Comparison of ENCODE assay signal across 22 cellular contexts in genomic region chr12:126582231-126582630, GRCh38.
DNase-seq lines count a peak whose midpoint lies in the region; ATAC-seq, FAIRE-seq and TF ChIP-seq lines count a peak whose summit lies in the region.
"Had no signal": no experiment of that assay in that cellular context is flagged by ENCODE, and none has a peak within 500 bp of the region (broad histone marks: within the 10 kb centered on the region; RNA-seq: fewer than 3 reads in every experiment).

No MANE protein-coding gene starts in this region.

- no peaks in the 10 kb centered on the region for H3K9me2 ChIP-seq in MM.1S (replicated peaks; ENCODE audit: insufficient read depth, low read length)

- H3F3A ChIP-seq in MM.1S (ENCODE audit: insufficient read depth, low read length): no peaks in the 10 kb centered on the region

- H3K4me1 ChIP-seq in body of pancreas: peaks cover 12% of the 10 kb centered on the region
- no peaks in the 10 kb centered on the region for H3K4me1 ChIP-seq in MM.1S (ENCODE audit: low read length)
- H3K4me1 ChIP-seq in esophagus squamous epithelium: no peaks in the 10 kb centered on the region
- H3K4me1 ChIP-seq: Caco-2, heart right ventricle, suprapubic skin had no signal

- H2AFZ ChIP-seq in MM.1S (ENCODE audit: low read length): no peak overlapping the region

- H3K4me3 ChIP-seq in body of pancreas (no peak overlapping the region), MM.1S (ENCODE audit: low read length) (no peak overlapping the region), esophagus squamous epithelium (no peak overlapping the region)
- H3K4me3 ChIP-seq: heart right ventricle, skin epidermis, suprapubic skin had no signal

- no peaks in the 10 kb centered on the region for H4K20me1 ChIP-seq in MM.1S (ENCODE audit: insufficient read depth, low read length)

- H3K9ac ChIP-seq in MM.1S (ENCODE audit: low read length): no peak overlapping the region

- 12 to 19% methylated on average over 3 of the region's 3 CpGs for WGBS in body of pancreas, 2 donors
- 24 to 41% methylated on average over 3 of the region's 3 CpGs for WGBS in esophagus squamous epithelium, 2 donors

- TF ChIP-seq CTCF in body of pancreas (IDR thresholded peaks at IDR 0.05) (no peak), MM.1S (IDR thresholded peaks at IDR 0.05; ENCODE audit: low read length) (no peak), esophagus squamous epithelium (IDR thresholded peaks at IDR 0.05) (no peak)

- DNase-seq in H54 (ENCODE audit: insufficient read length, low spot score) (peak; percentile 19), NCI-H748 (lab: John Stamatoyannopoulos, UW; ENCODE audit: unreplicated experiment) (peak; percentile 59), body of pancreas (peak; percentile 41 to 65 (median 48)), mucosa of gallbladder (ENCODE audit: low spot score) (peak; percentile 38), MM.1S (no peak), esophagus squamous epithelium (lab: John Stamatoyannopoulos, UW) (no peak), HuH-7.5 (ENCODE audit: low spot score) (no peak)
- DNase-seq in stimulated activated CD8-positive, alpha-beta memory T cell treated with anti-CD3 and anti-CD28 coated beads, Interleukin-4, amount 100 ng/mL, for 48 hours: no peak
- DNase-seq: activated B cell treated with CpG ODN at 0.5 μM for 24 hours; activated CD8-positive, alpha-beta T cell treated with anti-CD3 and anti-CD28 coated beads, Interleukin-2, amount 10 ng/mL, durations not matched to agents 7 days and 5 days; activated naive CD8-positive, alpha-beta T cell treated with anti-CD3 and anti-CD28 coated beads for 36 hours; Caco-2; heart right ventricle; MV-4-11; NCI-H2081; nucleus accumbens; stimulated activated CD4-positive, alpha-beta T cell treated with anti-CD3 and anti-CD28 coated beads, Interleukin-4, amount 100 ng/mL, for 24 hours; T-helper 2 cell had no signal

- ATAC-seq in body of pancreas: peak; percentile 98
- ATAC-seq: activated CD8-positive, alpha-beta T cell treated with anti-CD3 and anti-CD28 coated beads, Interleukin-2, amount 10 ng/mL, durations not matched to agents 7 days and 5 days; Right ventricle myocardium inferior had no signal

- H3K27ac ChIP-seq in body of pancreas: peak overlapping the region; percentile 17 to 65 (median 52)
- no peak overlapping the region for H3K27ac ChIP-seq in MM.1S (ENCODE audit: low read length)
- H3K27ac ChIP-seq in esophagus squamous epithelium: no peak overlapping the region
- H3K27ac ChIP-seq: heart right ventricle, skin epidermis, suprapubic skin had no signal

- no peak for TF ChIP-seq POLR2A in H54 (IDR thresholded peaks at IDR 0.05; ENCODE audit: low read depth, low read length)
- TF ChIP-seq POLR2A in body of pancreas (IDR thresholded peaks at IDR 0.05): no peak
- TF ChIP-seq POLR2A in esophagus squamous epithelium (IDR thresholded peaks at IDR 0.05): no peak

- H3K9me3 ChIP-seq in body of pancreas (no peaks in the 10 kb centered on the region), MM.1S (replicated peaks; ENCODE audit: insufficient read depth, low read length) (no peaks in the 10 kb centered on the region), esophagus squamous epithelium (no peaks in the 10 kb centered on the region)
- H3K9me3 ChIP-seq: Caco-2, suprapubic skin had no signal

- FAIRE-seq in H54 (lab: Jason Lieb, UNC): no peak
- FAIRE-seq: G401.6 had no signal

- intact Hi-C loops in body of pancreas (cut with DNase I) (no loop called here), esophagus squamous epithelium (cut with DNase I) (no loop called here)

- H3K27me3 ChIP-seq in body of pancreas (no peaks in the 10 kb centered on the region), MM.1S (replicated peaks; ENCODE audit: insufficient read depth, low read length) (no peaks in the 10 kb centered on the region), esophagus squamous epithelium (no peaks in the 10 kb centered on the region)
- H3K27me3 ChIP-seq: heart right ventricle, suprapubic skin had no signal

- no peaks in the 10 kb centered on the region for H3K79me2 ChIP-seq in MM.1S (ENCODE audit: low read length)

- no peak overlapping the region for H3K4me2 ChIP-seq in MM.1S (ENCODE audit: low read depth, low read length)

- H3K36me3 ChIP-seq in body of pancreas (replicated peaks in 1 of 2; ENCODE audit: insufficient read depth in 1 of 2, low read depth in 2 of 2): no peaks in the 10 kb centered on the region
- H3K36me3 ChIP-seq in MM.1S (replicated peaks; ENCODE audit: insufficient read depth, low read length): no peaks in the 10 kb centered on the region
- no peaks in the 10 kb centered on the region for H3K36me3 ChIP-seq in esophagus squamous epithelium
- H3K36me3 ChIP-seq: heart right ventricle, suprapubic skin had no signal

Comparison
In these comparisons a context has a peak if more than half of its experiments do, and no peak if none do; other contexts are left out.
1. DNase-seq: peak in H54 (single experiment), NCI-H748 (single experiment), body of pancreas (4 of 4) and mucosa of gallbladder (single experiment); none in stimulated activated CD8-positive, alpha-beta memory T cell treated with anti-CD3 and anti-CD28 coated beads, Interleukin-4, amount 100 ng/mL, for 48 hours (single experiment), MM.1S (single experiment), esophagus squamous epithelium (single experiment) and HuH-7.5 (single experiment).
2. H3K27ac ChIP-seq: peak in body of pancreas (4 of 4); none in MM.1S (single experiment) and esophagus squamous epithelium (0 of 4).